1 cellular context compared by ENCODE assay signal in the genomic region with DNA sequence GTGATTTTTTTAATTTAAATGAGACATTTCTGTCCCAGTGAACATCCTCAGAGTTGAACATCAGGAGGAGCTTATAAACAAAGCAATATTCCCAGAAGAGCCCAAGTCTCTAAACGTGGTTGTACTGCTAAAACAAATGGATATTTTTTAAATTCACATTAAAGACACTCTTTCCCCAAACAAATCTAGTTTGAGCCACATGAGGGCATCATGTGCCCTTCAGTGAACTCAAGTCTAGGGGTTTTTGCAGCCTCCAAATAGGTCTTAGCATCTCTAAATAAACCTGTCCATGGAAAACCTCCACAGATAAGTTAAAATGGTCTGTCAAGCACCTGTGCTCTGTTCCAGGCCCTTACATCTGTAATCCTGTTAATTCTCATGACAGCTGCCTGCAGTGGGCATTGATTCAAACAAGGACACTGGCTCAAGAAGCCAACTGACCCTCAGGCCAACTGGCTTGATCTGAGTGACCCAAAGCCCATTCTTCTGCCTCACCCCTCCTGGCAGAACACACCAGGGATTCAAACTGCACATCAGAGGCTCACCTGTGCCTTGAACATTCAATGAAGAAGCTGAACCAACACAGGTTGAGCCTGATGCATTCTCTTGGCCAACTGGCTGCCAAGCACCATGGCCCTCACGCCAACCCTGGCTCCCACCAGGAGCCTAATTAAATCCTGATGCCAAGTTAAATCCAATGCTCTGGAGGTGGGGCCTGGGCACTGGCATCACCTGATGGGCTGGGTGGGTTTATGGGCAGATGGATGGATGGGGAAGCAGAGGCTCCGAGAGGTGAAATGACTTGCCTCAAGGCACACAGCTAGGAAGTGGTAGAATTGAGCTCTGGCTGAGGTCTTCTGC.
TF ChIP-seq lines count a peak whose summit lies in the region.

No MANE protein-coding gene starts in this region.

TF ChIP-seq in SK-N-SH, 30 proteins besides CTCF, POLR2A, EP300 and RAD21 (continued from another document):
- TF ChIP-seq, protein P1, sequence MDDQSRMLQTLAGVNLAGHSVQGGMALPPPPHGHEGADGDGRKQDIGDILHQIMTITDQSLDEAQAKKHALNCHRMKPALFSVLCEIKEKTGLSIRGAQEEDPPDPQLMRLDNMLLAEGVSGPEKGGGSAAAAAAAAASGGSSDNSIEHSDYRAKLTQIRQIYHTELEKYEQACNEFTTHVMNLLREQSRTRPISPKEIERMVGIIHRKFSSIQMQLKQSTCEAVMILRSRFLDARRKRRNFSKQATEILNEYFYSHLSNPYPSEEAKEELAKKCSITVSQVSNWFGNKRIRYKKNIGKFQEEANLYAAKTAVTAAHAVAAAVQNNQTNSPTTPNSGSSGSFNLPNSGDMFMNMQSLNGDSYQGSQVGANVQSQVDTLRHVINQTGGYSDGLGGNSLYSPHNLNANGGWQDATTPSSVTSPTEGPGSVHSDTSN (IDR thresholded peaks at IDR 0.05): no peak
- no peak for TF ChIP-seq RCOR1 (IDR thresholded peaks at IDR 0.05; ENCODE audit: low read length)
- TF ChIP-seq, protein P2, sequence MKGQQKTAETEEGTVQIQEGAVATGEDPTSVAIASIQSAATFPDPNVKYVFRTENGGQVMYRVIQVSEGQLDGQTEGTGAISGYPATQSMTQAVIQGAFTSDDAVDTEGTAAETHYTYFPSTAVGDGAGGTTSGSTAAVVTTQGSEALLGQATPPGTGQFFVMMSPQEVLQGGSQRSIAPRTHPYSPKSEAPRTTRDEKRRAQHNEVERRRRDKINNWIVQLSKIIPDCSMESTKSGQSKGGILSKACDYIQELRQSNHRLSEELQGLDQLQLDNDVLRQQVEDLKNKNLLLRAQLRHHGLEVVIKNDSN (IDR thresholded peaks at IDR 0.05; ENCODE audit: borderline replicate concordance, low read depth): no peak
- TF ChIP-seq GABPA (IDR thresholded peaks at IDR 0.05; ENCODE audit: low read depth): no peak
- TF ChIP-seq, protein P3, sequence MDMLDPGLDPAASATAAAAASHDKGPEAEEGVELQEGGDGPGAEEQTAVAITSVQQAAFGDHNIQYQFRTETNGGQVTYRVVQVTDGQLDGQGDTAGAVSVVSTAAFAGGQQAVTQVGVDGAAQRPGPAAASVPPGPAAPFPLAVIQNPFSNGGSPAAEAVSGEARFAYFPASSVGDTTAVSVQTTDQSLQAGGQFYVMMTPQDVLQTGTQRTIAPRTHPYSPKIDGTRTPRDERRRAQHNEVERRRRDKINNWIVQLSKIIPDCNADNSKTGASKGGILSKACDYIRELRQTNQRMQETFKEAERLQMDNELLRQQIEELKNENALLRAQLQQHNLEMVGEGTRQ (IDR thresholded peaks at IDR 0.05; ENCODE audit: borderline replicate concordance, low read depth, low read length): no peak
- TF ChIP-seq CHD2 (IDR thresholded peaks at IDR 0.05; ENCODE audit: low read length, partially characterized antibody): no peak
- TF ChIP-seq JUND (IDR thresholded peaks at IDR 0.05): no peak
- TF ChIP-seq NFIC (IDR thresholded peaks at IDR 0.05; ENCODE audit: borderline replicate concordance): no peak
